8 cellular contexts compared by ENCODE assay signal in genomic region chr12:45216983-45217485, GRCh38. TPM values are rescaled to one million over a fixed set of nuclear protein-coding genes. Genes with fewer than 3 reads are reported as not detected.
A peak's percentile ranks its signal among the peaks of the same experiment; 100 is the strongest.
DNase-seq lines count a peak whose midpoint lies in the region; ATAC-seq and TF ChIP-seq lines count a peak whose summit lies in the region.

No MANE protein-coding gene starts in this region.

- H3K4me3 ChIP-seq in CD4-positive, CD25-positive, alpha-beta regulatory T cell (ENCODE audit: low read depth, low read length): peak overlapping the region; percentile 92
- H3K4me3 ChIP-seq in LNCaP clone FGC (ENCODE audit: low read depth, low read length): peak overlapping the region; percentile 84
- H3K4me3 ChIP-seq in naive thymus-derived CD4-positive, alpha-beta T cell (ENCODE audit: low read length): peak overlapping the region; percentile 83

- H3K4me1 Mint-ChIP-seq in CD4-positive, CD25-positive, alpha-beta regulatory T cell: peaks cover 32 to 81% (median 49%) of the 10 kb centered on the region in 4 donors
- H3K4me1 Mint-ChIP-seq in naive thymus-derived CD4-positive, alpha-beta T cell: peaks cover 35 to 70% (median 62%) of the 10 kb centered on the region in 7 donors

- H3K27me3 Mint-ChIP-seq in CD4-positive, CD25-positive, alpha-beta regulatory T cell: no peaks in the 10 kb centered on the region
- H3K27me3 Mint-ChIP-seq in naive thymus-derived CD4-positive, alpha-beta T cell: no peaks in the 10 kb centered on the region

- H3K27me3 ChIP-seq in CD4-positive, CD25-positive, alpha-beta regulatory T cell (ENCODE audit: control insufficient read depth, insufficient read depth, low read length): no peaks in the 10 kb centered on the region
- H3K27me3 ChIP-seq in naive thymus-derived CD4-positive, alpha-beta T cell (ENCODE audit: control insufficient read depth in 2 of 2, insufficient read depth in 2 of 2, low read length in 2 of 2): no peaks in the 10 kb centered on the region

- POLR2A ChIA-PET in naive thymus-derived CD4-positive, alpha-beta T cell (lab: Charles Lee): interaction anchor here (2.2 kb wide), 1 partner anchor 11 kb away, joined by 8 read pairs; no protein-coding TSS in a partner anchor

- CTCF ChIA-PET in naive thymus-derived CD4-positive, alpha-beta T cell (lab: Charles Lee): interaction anchor here (2.4 kb wide), 1 partner anchor 46 kb away, joined by 5 read pairs; no protein-coding TSS in a partner anchor

- peak overlapping the region; percentile 89 to 98 (median 96) for H3K4me3 Mint-ChIP-seq in CD4-positive, CD25-positive, alpha-beta regulatory T cell
- H3K4me3 Mint-ChIP-seq in naive thymus-derived CD4-positive, alpha-beta T cell: peak overlapping the region; percentile 85 to 98 (median 93)

- intact Hi-C loops in naive thymus-derived CD4-positive, alpha-beta T cell (cut with micrococcal nuclease): loop anchor here (1.0 to 10.0 kb wide), 7 partner anchors 34 to 1458 kb away; partner anchors contain the start of genes IRAK4 (in 1 of the 2), PUS7L (in 1 of the 2), SCAF11 (in 1 of the 2) and SLC38A1 (in 1 of the 2)

- H3K36me3 Mint-ChIP-seq in CD4-positive, CD25-positive, alpha-beta regulatory T cell: no peaks in the 10 kb centered on the region
- H3K36me3 Mint-ChIP-seq in naive thymus-derived CD4-positive, alpha-beta T cell: peaks cover 0 to 7% (median 2%) of the 10 kb centered on the region in 5 donors

- no peak for DNase-seq in CD4-positive, CD25-positive, alpha-beta regulatory T cell
- no peak for DNase-seq in LNCaP clone FGC (ENCODE audit: low read depth)
- DNase-seq in caudate nucleus (lab: John Stamatoyannopoulos, UW): no peak
- no peak for DNase-seq in naive thymus-derived CD4-positive, alpha-beta T cell
- DNase-seq in activated CD4-positive, alpha-beta T cell treated with anti-CD3 and anti-CD28 coated beads for 48 hours: no peak

- peaks cover 35% of the 10 kb centered on the region for H3K4me1 ChIP-seq in CD4-positive, CD25-positive, alpha-beta regulatory T cell (ENCODE audit: control insufficient read depth, insufficient read depth, low read length, poor library complexity, severe bottlenecking)
- peaks cover 17% of the 10 kb centered on the region in 2 donors for H3K4me1 ChIP-seq in naive thymus-derived CD4-positive, alpha-beta T cell (ENCODE audit: control insufficient read depth in 2 of 2, insufficient read depth in 2 of 2, low read length in 2 of 2)

- no peaks in the 10 kb centered on the region for H3K9me3 ChIP-seq in CD4-positive, CD25-positive, alpha-beta regulatory T cell (ENCODE audit: control insufficient read depth in 2 of 2, low read length in 2 of 2)
- no peaks in the 10 kb centered on the region for H3K9me3 ChIP-seq in naive thymus-derived CD4-positive, alpha-beta T cell (ENCODE audit: control insufficient read depth in 2 of 3, low read length in 3 of 3)

- peak overlapping the region; percentile 72 to 87 (median 85) for H3K27ac Mint-ChIP-seq in CD4-positive, CD25-positive, alpha-beta regulatory T cell
- H3K27ac Mint-ChIP-seq in naive thymus-derived CD4-positive, alpha-beta T cell: peak overlapping the region; percentile 40 to 89 (median 77)

- peaks cover 0 to 1% (median 0%) of the 10 kb centered on the region in 7 donors for H3K9me3 Mint-ChIP-seq in CD4-positive, CD25-positive, alpha-beta regulatory T cell
- peaks cover 0 to 4% (median 0%) of the 10 kb centered on the region in 11 donors for H3K9me3 Mint-ChIP-seq in naive thymus-derived CD4-positive, alpha-beta T cell

- peaks cover 2% of the 10 kb centered on the region for H3K36me3 ChIP-seq in CD4-positive, CD25-positive, alpha-beta regulatory T cell (ENCODE audit: control insufficient read depth, insufficient read depth, low read length)
- H3K36me3 ChIP-seq in naive thymus-derived CD4-positive, alpha-beta T cell (ENCODE audit: control insufficient read depth in 2 of 3, insufficient read depth in 3 of 3, low read length in 3 of 3): peaks cover 0 to 13% (median 0%) of the 10 kb centered on the region in 3 experiments

- no peak for ATAC-seq in CD4-positive, CD25-positive, alpha-beta regulatory T cell (ENCODE audit: low read depth in 2 of 2)
- ATAC-seq in naive thymus-derived CD4-positive, alpha-beta T cell: no peak
- no peak for ATAC-seq in GM21515 (IDR thresholded peaks at IDR 0.05; ENCODE audit: unreplicated experiment)
- no peak for ATAC-seq in GM19324 (IDR thresholded peaks at IDR 0.05; ENCODE audit: low FRiP score, unreplicated experiment)
- no peak for ATAC-seq in GM21390 (IDR thresholded peaks at IDR 0.05; ENCODE audit: unreplicated experiment)

- no peak for TF ChIP-seq CTCF in LNCaP clone FGC (IDR thresholded peaks at IDR 0.05; ENCODE audit: control insufficient read depth, extremely low read depth, insufficient read depth)

- H3K27ac ChIP-seq in CD4-positive, CD25-positive, alpha-beta regulatory T cell (ENCODE audit: insufficient read depth, low read length, poor library complexity, severe bottlenecking): peak overlapping the region; percentile 42
- peak overlapping the region; percentile 76 for H3K27ac ChIP-seq in caudate nucleus (ENCODE audit: low read depth, low read length)
- peak overlapping the region; percentile 69 for H3K27ac ChIP-seq in naive thymus-derived CD4-positive, alpha-beta T cell (ENCODE audit: low read depth, low read length)

RNA-seq across cellular contexts. Expression of gene ANO6, which starts 1.1 kb away (rescaled TPM):
- 30.1 TPM for total RNA-seq in CD4-positive, CD25-positive, alpha-beta regulatory T cell
- 10 to 100 TPM; 19.9 to 24.8 (median 22.4) TPM for polyA plus RNA-seq in CD4-positive, CD25-positive, alpha-beta regulatory T cell
- 10 to 100 TPM; 15.1 to 29.7 (median 25.3) TPM for total RNA-seq in naive thymus-derived CD4-positive, alpha-beta T cell
- 10 to 100 TPM; 17.5 to 23.7 TPM for polyA plus RNA-seq in naive thymus-derived CD4-positive, alpha-beta T cell
